ENCODE assay signal across 19 cellular contexts in genomic region chr18:62925031-62925688, GRCh38.
DNase-seq lines count a peak whose midpoint lies in the region; ATAC-seq, FAIRE-seq and TF ChIP-seq lines count a peak whose summit lies in the region.
"Had no signal": no experiment of that assay in that cellular context is flagged by ENCODE, and none has a peak within 500 bp of the region (broad histone marks: within the 10 kb centered on the region; RNA-seq: fewer than 3 reads in every experiment).

No MANE protein-coding gene starts in this region.

- no peak overlapping the region for H2BK15ac ChIP-seq in IMR-90 (ENCODE audit: low read depth, low read length)

- H3K9ac ChIP-seq in IMR-90 (ENCODE audit: low read depth, low read length) (no peak overlapping the region), kidney (ENCODE audit: low read length in 2 of 2) (no peak overlapping the region)
- H3K9ac ChIP-seq: parathyroid adenoma had no signal

- no peak overlapping the region for H3K4me3 ChIP-seq in IMR-90 (ENCODE audit: insufficient read depth, low read depth, low read length)
- no peak overlapping the region for H3K4me3 ChIP-seq in kidney (ENCODE audit: low read length in 2 of 2)
- H3K4me3 ChIP-seq in upper lobe of left lung, result no peak overlapping the region
- H3K4me3 ChIP-seq: gastrocnemius medialis, testis had no signal

- H2AK5ac ChIP-seq in IMR-90 (ENCODE audit: low read depth, low read length), result peak overlapping the region; percentile 39; the same call in 1 of the 2 replicates

- H4K20me1 ChIP-seq in IMR-90 (ENCODE audit: insufficient read depth, low read length), result no peaks in the 10 kb centered on the region

- no peaks in the 10 kb centered on the region for H3K79me1 ChIP-seq in IMR-90 (ENCODE audit: low read depth in 1 of 2, low read length in 2 of 2)

- H3K56ac ChIP-seq in IMR-90 (ENCODE audit: extremely low read depth, insufficient read depth, low read length), result no peak overlapping the region

- no peak for FAIRE-seq in kidney (lab: Jason Lieb, UNC)

- peak; percentile 44 for DNase-seq in Caki2 (ENCODE audit: low read depth)
- DNase-seq in IMR-90, result peak; percentile 29
- peak; percentile 47 for DNase-seq in cerebellar cortex (ENCODE audit: low spot score)
- peak; percentile 90 for DNase-seq in renal cortical epithelial cell (ENCODE audit: low read depth)
- no peak for DNase-seq in kidney
- DNase-seq in activated naive CD4-positive, alpha-beta T cell treated with anti-CD3 and anti-CD28 coated beads, Interleukin-2, amount 50 U/mL, for 16 hours, result no peak
- DNase-seq in upper lobe of left lung, result no peak
- DNase-seq in germinal center (ENCODE audit: low spot score), result no peak
- DNase-seq: activated T-cell treated with anti-CD3 and anti-CD28 coated beads, Interleukin-2, amount 50 U/mL, for 48 hours; amygdala; gastrocnemius medialis; immature natural killer cell; KG1; NCI-H1436 treated with DMSO at 0.1 percent for 48 hours; stimulated activated CD4-positive, alpha-beta T cell treated with anti-CD3 and anti-CD28 coated beads, Interleukin-12 subunit alpha, Interleukin-12 subunit beta, amount 100 ng/mL, for 4 hours; T-helper 1 cell; testis had no signal

- intact Hi-C loops in IMR-90 (cut with micrococcal nuclease) (no loop called here), kidney (cut with DNase I) (no loop called here)

- H2BK20ac ChIP-seq in IMR-90 (ENCODE audit: low read depth, low read length), result no peak overlapping the region

- H2BK120ac ChIP-seq in IMR-90 (ENCODE audit: low read depth, low read length), result no peak overlapping the region

- TF ChIP-seq RAD21 in IMR-90 (IDR thresholded peaks at IDR 0.05; ENCODE audit: low read length), result no peak

- H3K36me3 ChIP-seq in IMR-90 (ENCODE audit: control insufficient read depth, insufficient read depth, low read length) (no peaks in the 10 kb centered on the region), kidney (ENCODE audit: control insufficient read depth in 1 of 2, insufficient read depth in 2 of 2, low read length in 2 of 2) (no peaks in the 10 kb centered on the region), upper lobe of left lung (peaks cover 0 to 8% (median 0%) of the 10 kb centered on the region in 4 donors)

- H3K9me3 ChIP-seq in IMR-90 (ENCODE audit: control insufficient read depth, insufficient read depth, low read length) (no peaks in the 10 kb centered on the region), kidney (ENCODE audit: control insufficient read depth in 1 of 2, low read length in 2 of 2) (no peaks in the 10 kb centered on the region), upper lobe of left lung (no peaks in the 10 kb centered on the region)
- H3K9me3 ChIP-seq: gastrocnemius medialis, testis had no signal

- H3K4ac ChIP-seq in IMR-90 (ENCODE audit: low read depth, low read length), result no peak overlapping the region; the same call in 1 of the 2 replicates

- POLR2A ChIA-PET in IMR-90 (lab: Charles Lee; ENCODE audit: unreplicated experiment), result no interaction called here

- H3K4me1 ChIP-seq in IMR-90 (ENCODE audit: control insufficient read depth, insufficient read depth, low read length) (no peaks in the 10 kb centered on the region), kidney (ENCODE audit: control insufficient read depth in 1 of 2, insufficient read depth in 1 of 2, low read depth in 1 of 2, low read length in 2 of 2) (no peaks in the 10 kb centered on the region), upper lobe of left lung (no peaks in the 10 kb centered on the region)
- H3K4me1 ChIP-seq: gastrocnemius medialis, parathyroid adenoma, testis had no signal

- H3K27ac ChIP-seq in IMR-90 (ENCODE audit: insufficient read depth, low read length) (no peak overlapping the region), kidney (ENCODE audit: low read depth in 2 of 2, low read length in 2 of 2) (no peak overlapping the region), upper lobe of left lung (no peak overlapping the region)
- H3K27ac ChIP-seq: gastrocnemius medialis, parathyroid adenoma, testis had no signal

- no peak overlapping the region for H4K5ac ChIP-seq in IMR-90 (ENCODE audit: low read depth, low read length)

- no peaks in the 10 kb centered on the region for H3K9me1 ChIP-seq in IMR-90 (ENCODE audit: insufficient read depth, low read length)

- H3K14ac ChIP-seq in IMR-90 (replicated peaks; ENCODE audit: low read depth, low read length), result no peak overlapping the region

- no peak overlapping the region for H2BK5ac ChIP-seq in IMR-90 (ENCODE audit: low read depth, low read length, poor library complexity, severe bottlenecking)

- H4K91ac ChIP-seq in IMR-90 (ENCODE audit: insufficient read depth, low read depth, low read length), result no peak overlapping the region

- no peak for ATAC-seq in IMR-90 (ENCODE audit: low read depth)
- ATAC-seq in upper lobe of left lung (ENCODE audit: low FRiP score in 2 of 2), result no peak
- ATAC-seq: gastrocnemius medialis, Panc1 had no signal

- TF ChIP-seq POLR2A in IMR-90 (IDR thresholded peaks at IDR 0.05; ENCODE audit: low read depth, low read length), result no peak
- TF ChIP-seq POLR2A in upper lobe of left lung (IDR thresholded peaks at IDR 0.05), result no peak

- H2AK9ac ChIP-seq in IMR-90 (replicated peaks; ENCODE audit: low read depth, low read length, poor library complexity), result no peak overlapping the region

- H3K27me3 ChIP-seq in IMR-90 (ENCODE audit: control insufficient read depth, insufficient read depth, low read length) (no peaks in the 10 kb centered on the region), upper lobe of left lung (no peaks in the 10 kb centered on the region)
- H3K27me3 ChIP-seq: gastrocnemius medialis, testis had no signal

- no peak overlapping the region for H3K4me2 ChIP-seq in IMR-90 (ENCODE audit: low read depth, low read length)

- H3K18ac ChIP-seq in IMR-90 (ENCODE audit: low read depth, low read length), result no peak overlapping the region

- H3K23ac ChIP-seq in IMR-90 (ENCODE audit: low read depth, low read length), result no peak overlapping the region

- no peak overlapping the region for H2AFZ ChIP-seq in IMR-90 (replicated peaks; ENCODE audit: low read length, poor library complexity)
- H2AFZ ChIP-seq: parathyroid adenoma had no signal

- dilution Hi-C loops in IMR-90 (cut with HindIII; ENCODE audit: low sequenced_read_pairs, unreplicated experiment), result no loop called here

- in situ Hi-C loops in Caki2 (cut with HindIII; ENCODE audit: low pct_unique_long_range_greater_than_20kb, low sequenced_read_pairs), result no loop called here
- in situ Hi-C loops in IMR-90 (cut with MboI; ENCODE audit: low sequenced_read_pairs), result no loop called here

- TF ChIP-seq CTCF in IMR-90 (conservative IDR thresholded peaks at IDR 0.05; ENCODE audit: low read depth, low read length) (no peak), kidney (IDR thresholded peaks at IDR 0.05; ENCODE audit: borderline replicate concordance, extremely low read depth, insufficient read depth) (no peak), upper lobe of left lung (IDR thresholded peaks at IDR 0.05) (no peak)

- 100% methylated on average over 1 of the region's 5 CpGs; no CpG with 5 or more reads in 1 of the 2 experiments for WGBS in IMR-90 (ENCODE audit: extremely low coverage in 2 of 2, insufficient read length in 1 of 2), 2 experiments
- WGBS in upper lobe of left lung, 2 donors, result 91 to 92% methylated on average over 5 of the region's 5 CpGs

- CTCF ChIA-PET in IMR-90 (lab: Yijun Ruan, JAX), result no interaction called here

- no peak overlapping the region for H4K8ac ChIP-seq in IMR-90 (ENCODE audit: low read depth in 2 of 2, low read length in 2 of 2)

- no peak for TF ChIP-seq EP300 in upper lobe of left lung (IDR thresholded peaks at IDR 0.05)

- no TSS peak for BruUV-seq in IMR-90 (replicated peaks; lab: Mats Ljungman, UMichigan)

TF ChIP-seq in IMR-90, 13 proteins besides CTCF, POLR2A, EP300 and RAD21:
- TF ChIP-seq MXI1 (IDR thresholded peaks at IDR 0.05; ENCODE audit: borderline replicate concordance, low read depth, low read length) (no peak), CHD1 (IDR thresholded peaks at IDR 0.05; ENCODE audit: low read depth, low read length) (no peak), SMC3 (IDR thresholded peaks at IDR 0.05; ENCODE audit: low read depth, low read length) (no peak), CEBPB (IDR thresholded peaks at IDR 0.05; ENCODE audit: low read depth, low read length) (no peak), NFE2L2 (IDR thresholded peaks at IDR 0.05; ENCODE audit: low read depth, low read length) (no peak), MAFK (IDR thresholded peaks at IDR 0.05; ENCODE audit: low read depth, low read length) (no peak), RFX5 (IDR thresholded peaks at IDR 0.05; ENCODE audit: low read depth, low read length) (no peak), BHLHE40 (IDR thresholded peaks at IDR 0.05; ENCODE audit: low read depth, low read length) (no peak), USF2 (IDR thresholded peaks at IDR 0.05; ENCODE audit: low read depth, low read length) (no peak), MAZ (IDR thresholded peaks at IDR 0.05; ENCODE audit: borderline replicate concordance, low read depth, low read length) (no peak), FOS (IDR thresholded peaks at IDR 0.05; ENCODE audit: low read depth, low read length) (no peak), ELK1 (IDR thresholded peaks at IDR 0.05; ENCODE audit: borderline replicate concordance, low read depth, low read length) (no peak), RCOR1 (IDR thresholded peaks at IDR 0.05; ENCODE audit: insufficient replicate concordance, low read length) (no peak)

Comparison
In these comparisons a context has a peak if more than half of its experiments do, and no peak if none do; other contexts are left out.
1. DNase-seq: peak in Caki2 (single experiment), IMR-90 (single experiment), cerebellar cortex (single experiment) and renal cortical epithelial cell (single experiment); none in kidney (single experiment), activated naive CD4-positive, alpha-beta T cell treated with anti-CD3 and anti-CD28 coated beads, Interleukin-2, amount 50 U/mL, for 16 hours (single experiment), upper lobe of left lung (0 of 2) and germinal center (single experiment).